1 cellular context compared by ENCODE assay signal in genomic region chr1:21620461-21620860, GRCh38.
TF ChIP-seq lines count a peak whose summit lies in the region.

No MANE protein-coding gene starts in this region.

TF ChIP-seq in HCT116, 20 proteins besides CTCF, POLR2A, EP300 and RAD21 (continued from another document):
- no peak for TF ChIP-seq ZNF274 (IDR thresholded peaks at IDR 0.05; ENCODE audit: low read depth, low read length)
- TF ChIP-seq CEBPB (IDR thresholded peaks at IDR 0.05; ENCODE audit: low read depth): no peak
TF ChIP-seq in HCT116: peak in this region for 0.
